7 cellular contexts compared by ENCODE assay signal in genomic region chr4:19772581-19772980, GRCh38.
"Had no signal": no experiment of that assay in that cellular context is flagged by ENCODE, and none has a peak within 500 bp of the region (broad histone marks: within the 10 kb centered on the region; RNA-seq: fewer than 3 reads in every experiment).

No MANE protein-coding gene starts in this region.

- DNase-seq: GM23248, GOT3, H7, HFFc6, KBM-7 had no signal

- H3K9me3 ChIP-seq: HAP-1 had no signal

- ATAC-seq: HCT116 had no signal

- H3K4me1 ChIP-seq: HAP-1 had no signal

- H3K27ac ChIP-seq: GM23248 had no signal

- H3K9ac ChIP-seq: GM23248 had no signal

- H3K36me3 ChIP-seq: HAP-1 had no signal

- H3K4me3 ChIP-seq: GM23248, HAP-1 had no signal
